ENCODE assay signal across 1 cellular context in the genomic region with DNA sequence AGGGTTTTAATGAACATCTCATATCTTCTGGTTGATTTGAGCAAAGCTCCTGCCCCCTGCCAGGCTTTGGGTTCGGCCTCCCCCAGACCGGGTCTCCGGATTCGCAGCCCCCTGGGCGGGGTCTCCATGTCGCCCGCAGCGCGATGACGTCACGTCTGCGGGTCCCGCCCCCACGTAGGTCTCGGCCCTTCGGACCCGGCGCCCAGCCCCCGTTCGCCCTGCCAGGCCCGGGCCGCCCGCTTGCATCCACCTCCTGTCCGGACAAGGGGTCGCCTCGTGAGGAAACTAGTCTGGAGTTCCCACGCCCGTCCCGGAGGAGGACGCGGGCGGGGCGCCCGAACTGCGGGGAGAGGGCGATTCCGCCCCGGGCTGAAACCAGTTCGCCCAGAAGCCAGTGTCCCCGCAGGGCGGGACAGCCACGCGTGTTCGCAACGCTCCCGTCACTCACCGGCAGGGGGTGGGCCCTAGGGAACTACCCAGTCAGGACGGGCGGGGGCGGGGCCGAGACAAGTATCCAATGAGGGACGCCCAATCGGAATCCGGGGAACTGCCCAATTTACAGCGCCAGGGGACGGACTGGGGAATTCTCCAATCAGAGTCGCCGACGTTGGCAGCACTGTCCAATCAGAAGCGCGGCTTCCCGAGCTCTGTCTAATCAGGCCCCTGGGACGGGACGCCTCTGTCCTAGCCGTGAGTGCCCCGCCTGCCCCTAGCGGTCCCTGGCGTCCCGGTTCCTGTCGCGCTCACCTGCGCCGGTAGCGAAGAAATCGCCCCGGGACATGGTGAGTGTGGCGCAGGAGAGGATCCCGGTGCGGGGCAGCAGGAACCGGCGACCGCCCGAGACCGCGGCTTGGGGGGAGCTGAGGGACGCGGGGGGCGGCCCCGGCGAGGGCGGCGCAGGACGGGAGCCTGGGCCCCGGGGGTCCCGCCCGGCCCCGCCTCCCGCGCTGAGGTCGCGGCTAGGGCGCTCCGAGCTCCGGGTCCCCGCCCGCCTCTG.
TF ChIP-seq lines count a peak whose summit lies in the region.

A gene (plus strand): TSS at position 682 of the 997 bp plus-strand sequence. CDS start 98 bp downstream, at position 780.

TF ChIP-seq in IMR-90, 13 proteins besides CTCF, POLR2A, EP300 and RAD21:
- TF ChIP-seq, protein P1, sequence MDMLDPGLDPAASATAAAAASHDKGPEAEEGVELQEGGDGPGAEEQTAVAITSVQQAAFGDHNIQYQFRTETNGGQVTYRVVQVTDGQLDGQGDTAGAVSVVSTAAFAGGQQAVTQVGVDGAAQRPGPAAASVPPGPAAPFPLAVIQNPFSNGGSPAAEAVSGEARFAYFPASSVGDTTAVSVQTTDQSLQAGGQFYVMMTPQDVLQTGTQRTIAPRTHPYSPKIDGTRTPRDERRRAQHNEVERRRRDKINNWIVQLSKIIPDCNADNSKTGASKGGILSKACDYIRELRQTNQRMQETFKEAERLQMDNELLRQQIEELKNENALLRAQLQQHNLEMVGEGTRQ (IDR thresholded peaks at IDR 0.05; ENCODE audit: low read depth, low read length), result no peak
- TF ChIP-seq MAZ (IDR thresholded peaks at IDR 0.05; ENCODE audit: borderline replicate concordance, low read depth, low read length), result peak; percentile 48; the same call in 1 of the 2 replicates
- TF ChIP-seq SMC3 (IDR thresholded peaks at IDR 0.05; ENCODE audit: low read depth, low read length), result no peak
- no peak for TF ChIP-seq NFE2L2 (IDR thresholded peaks at IDR 0.05; ENCODE audit: low read depth, low read length)
- TF ChIP-seq CHD1 (IDR thresholded peaks at IDR 0.05; ENCODE audit: low read depth, low read length), result no peak
- no peak for TF ChIP-seq MAFK (IDR thresholded peaks at IDR 0.05; ENCODE audit: low read depth, low read length)
- no peak for TF ChIP-seq CEBPB (IDR thresholded peaks at IDR 0.05; ENCODE audit: low read depth, low read length)
- TF ChIP-seq BHLHE40 (IDR thresholded peaks at IDR 0.05; ENCODE audit: low read depth, low read length), result no peak
- TF ChIP-seq, protein P2, sequence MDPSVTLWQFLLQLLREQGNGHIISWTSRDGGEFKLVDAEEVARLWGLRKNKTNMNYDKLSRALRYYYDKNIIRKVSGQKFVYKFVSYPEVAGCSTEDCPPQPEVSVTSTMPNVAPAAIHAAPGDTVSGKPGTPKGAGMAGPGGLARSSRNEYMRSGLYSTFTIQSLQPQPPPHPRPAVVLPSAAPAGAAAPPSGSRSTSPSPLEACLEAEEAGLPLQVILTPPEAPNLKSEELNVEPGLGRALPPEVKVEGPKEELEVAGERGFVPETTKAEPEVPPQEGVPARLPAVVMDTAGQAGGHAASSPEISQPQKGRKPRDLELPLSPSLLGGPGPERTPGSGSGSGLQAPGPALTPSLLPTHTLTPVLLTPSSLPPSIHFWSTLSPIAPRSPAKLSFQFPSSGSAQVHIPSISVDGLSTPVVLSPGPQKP (IDR thresholded peaks at IDR 0.05; ENCODE audit: borderline replicate concordance, low read depth, low read length), result no peak
- TF ChIP-seq FOS (IDR thresholded peaks at IDR 0.05; ENCODE audit: low read depth, low read length), result peak; percentile 76; the same call in 1 of the 2 replicates
- TF ChIP-seq RFX5 (IDR thresholded peaks at IDR 0.05; ENCODE audit: low read depth, low read length), result no peak
- no peak for TF ChIP-seq RCOR1 (IDR thresholded peaks at IDR 0.05; ENCODE audit: insufficient replicate concordance, low read length)
